ENCODE assay signal across 24 cellular contexts in genomic region chr7:48537561-48537960, GRCh38.
A peak's percentile ranks its signal among the peaks of the same experiment; 100 is the strongest.
DNase-seq lines count a peak whose midpoint lies in the region; ATAC-seq, FAIRE-seq and TF ChIP-seq lines count a peak whose summit lies in the region.
"Had no signal": no experiment of that assay in that cellular context is flagged by ENCODE, and none has a peak within 500 bp of the region (broad histone marks: within the 10 kb centered on the region; RNA-seq: fewer than 3 reads in every experiment).

No MANE protein-coding gene starts in this region.

- no peak overlapping the region for H3K9ac ChIP-seq in smooth muscle cell (ENCODE audit: low read depth)

- no peak overlapping the region for H3K4me3 ChIP-seq in smooth muscle cell
- H3K4me3 ChIP-seq: cardiac muscle cell, coronary artery, prostate gland, SJSA1, upper lobe of right lung had no signal

- no peaks in the 10 kb centered on the region for H4K20me1 ChIP-seq in smooth muscle cell (ENCODE audit: low read depth)

- no peak for FAIRE-seq in RCC 7860 (lab: Jason Lieb, UNC)
- FAIRE-seq: H54 had no signal

- H3K27me3 Mint-ChIP-seq in activated T-cell treated with anti-CD3 and anti-CD28 coated beads, Interleukin-2, amount 50 U/mL, for 72 hours (ENCODE audit: low read depth): no peaks in the 10 kb centered on the region
- no peaks in the 10 kb centered on the region for H3K27me3 Mint-ChIP-seq in activated T-cell treated with anti-CD3 and anti-CD28 coated beads, Interleukin-2, amount 50 U/mL, for 4 hours (ENCODE audit: low read depth)

- H3K36me3 Mint-ChIP-seq in activated T-cell treated with anti-CD3 and anti-CD28 coated beads, Interleukin-2, amount 50 U/mL, for 72 hours (ENCODE audit: insufficient read depth in 2 of 2): peaks cover 0 to 4% of the 10 kb centered on the region in 2 donors
- no peaks in the 10 kb centered on the region for H3K36me3 Mint-ChIP-seq in activated T-cell treated with anti-CD3 and anti-CD28 coated beads, Interleukin-2, amount 50 U/mL, for 4 hours (ENCODE audit: insufficient read depth)
- H3K36me3 Mint-ChIP-seq: CD8-positive, alpha-beta memory T cell had no signal

- no peaks in the 10 kb centered on the region for H3K27me3 ChIP-seq in smooth muscle cell (ENCODE audit: low read depth)
- H3K27me3 ChIP-seq: cardiac muscle cell, SJSA1, upper lobe of right lung had no signal

- H3K4me1 Mint-ChIP-seq in activated T-cell treated with anti-CD3 and anti-CD28 coated beads, Interleukin-2, amount 50 U/mL, for 72 hours (ENCODE audit: low read depth): no peaks in the 10 kb centered on the region
- no peaks in the 10 kb centered on the region for H3K4me1 Mint-ChIP-seq in activated T-cell treated with anti-CD3 and anti-CD28 coated beads, Interleukin-2, amount 50 U/mL, for 4 hours (ENCODE audit: low read depth)
- H3K4me1 Mint-ChIP-seq: CD8-positive, alpha-beta memory T cell had no signal

- H3F3A ChIP-seq in smooth muscle cell (ENCODE audit: low read depth): no peaks in the 10 kb centered on the region

- H3K4me2 ChIP-seq in smooth muscle cell: no peak overlapping the region

- no peaks in the 10 kb centered on the region for H3K4me1 ChIP-seq in smooth muscle cell (ENCODE audit: low read depth)
- H3K4me1 ChIP-seq: prostate gland, SJSA1, upper lobe of right lung had no signal

- no peaks in the 10 kb centered on the region for H3K36me3 ChIP-seq in smooth muscle cell (ENCODE audit: low read depth)
- H3K36me3 ChIP-seq: cardiac muscle cell, prostate gland, SJSA1, upper lobe of right lung had no signal

- WGBS in smooth muscle cell (ENCODE audit: low lambda C conversion rate): 75% methylated on average over 2 of the region's 2 CpGs

- no peaks in the 10 kb centered on the region for H3K9me3 ChIP-seq in smooth muscle cell (replicated peaks; ENCODE audit: low read depth)
- H3K9me3 ChIP-seq: prostate gland, SJSA1, upper lobe of right lung had no signal

- no peaks in the 10 kb centered on the region for H3K79me2 ChIP-seq in smooth muscle cell (ENCODE audit: low read depth)

- H3K27ac ChIP-seq in epithelial cell of prostate: peak overlapping the region; percentile 78
- peak overlapping the region; percentile 38 for H3K27ac ChIP-seq in smooth muscle cell (ENCODE audit: low read depth)
- H3K27ac ChIP-seq: cardiac muscle cell, coronary artery, HL-60, prostate gland, SJSA1, upper lobe of right lung had no signal

- H3K4me3 Mint-ChIP-seq in activated T-cell treated with anti-CD3 and anti-CD28 coated beads, Interleukin-2, amount 50 U/mL, for 72 hours: no peak overlapping the region
- H3K4me3 Mint-ChIP-seq in activated T-cell treated with anti-CD3 and anti-CD28 coated beads, Interleukin-2, amount 50 U/mL, for 4 hours: no peak overlapping the region
- H3K4me3 Mint-ChIP-seq: CD8-positive, alpha-beta memory T cell had no signal

- TF ChIP-seq CTCF in smooth muscle cell (IDR thresholded peaks at IDR 0.05; ENCODE audit: borderline replicate concordance, insufficient read depth, poor library complexity, severe bottlenecking): no peak

- peaks cover 4 to 11% of the 10 kb centered on the region in 2 donors for H3K9me3 Mint-ChIP-seq in activated T-cell treated with anti-CD3 and anti-CD28 coated beads, Interleukin-2, amount 50 U/mL, for 72 hours
- H3K9me3 Mint-ChIP-seq in activated T-cell treated with anti-CD3 and anti-CD28 coated beads, Interleukin-2, amount 50 U/mL, for 4 hours: peaks cover 10% of the 10 kb centered on the region

- peak overlapping the region; percentile 36 for H3K27ac Mint-ChIP-seq in activated T-cell treated with anti-CD3 and anti-CD28 coated beads, Interleukin-2, amount 50 U/mL, for 72 hours
- H3K27ac Mint-ChIP-seq: CD8-positive, alpha-beta memory T cell had no signal

- DNase-seq in activated T-cell treated with anti-CD3 and anti-CD28 coated beads, Interleukin-2, amount 50 U/mL, for 72 hours: no peak
- no peak for DNase-seq in activated T-cell treated with anti-CD3 and anti-CD28 coated beads, Interleukin-2, amount 50 U/mL, for 4 hours
- DNase-seq in RCC 7860 (ENCODE audit: low spot score): peak; percentile 59
- peak; percentile 84 for DNase-seq in epithelial cell of prostate (ENCODE audit: low read depth, low spot score)
- no peak for DNase-seq in smooth muscle cell (lab: John Stamatoyannopoulos, UW; ENCODE audit: unreplicated experiment)
- DNase-seq in amniotic stem cell (lab: John Stamatoyannopoulos, UW): no peak
- DNase-seq: activated CD4-positive, CD25-positive, alpha-beta regulatory T cell treated with anti-CD3 and anti-CD28 coated beads, Interleukin-2, amount 50 U/mL, for 72 hours; activated CD8-positive, alpha-beta memory T cell treated with anti-CD3 and anti-CD28 coated beads for 24 hours; activated naive CD4-positive, alpha-beta T cell; activated T-cell treated with anti-CD3 and anti-CD28 coated beads, Interleukin-2, amount 50 U/mL, for 1 hour; CD8-positive, alpha-beta memory T cell; DND-41; NCI-H1417; NCI-H2107; substantia nigra; upper lobe of right lung had no signal

- no peak for ATAC-seq in activated T-cell treated with anti-CD3 and anti-CD28 coated beads, Interleukin-2, amount 50 U/mL, for 72 hours (replicated peaks in 1 of 2)
- no peak for ATAC-seq in activated T-cell treated with anti-CD3 and anti-CD28 coated beads, Interleukin-2, amount 50 U/mL, for 4 hours
- ATAC-seq in GM21360 (IDR thresholded peaks at IDR 0.05; ENCODE audit: unreplicated experiment) (no peak), HG03460 (IDR thresholded peaks at IDR 0.05; ENCODE audit: unreplicated experiment) (no peak)
- ATAC-seq: upper lobe of right lung had no signal

- H2AFZ ChIP-seq in smooth muscle cell (ENCODE audit: low read depth): no peak overlapping the region

Comparison
In these comparisons a context has a peak if more than half of its experiments do, and no peak if none do; other contexts are left out.
1. DNase-seq: peak in RCC 7860 (single experiment) and epithelial cell of prostate (single experiment); none in activated T-cell treated with anti-CD3 and anti-CD28 coated beads, Interleukin-2, amount 50 U/mL, for 72 hours (0 of 2), activated T-cell treated with anti-CD3 and anti-CD28 coated beads, Interleukin-2, amount 50 U/mL, for 4 hours (single experiment), smooth muscle cell (single experiment) and amniotic stem cell (single experiment).